ENCODE assay signal across 21 cellular contexts in the genomic region with DNA sequence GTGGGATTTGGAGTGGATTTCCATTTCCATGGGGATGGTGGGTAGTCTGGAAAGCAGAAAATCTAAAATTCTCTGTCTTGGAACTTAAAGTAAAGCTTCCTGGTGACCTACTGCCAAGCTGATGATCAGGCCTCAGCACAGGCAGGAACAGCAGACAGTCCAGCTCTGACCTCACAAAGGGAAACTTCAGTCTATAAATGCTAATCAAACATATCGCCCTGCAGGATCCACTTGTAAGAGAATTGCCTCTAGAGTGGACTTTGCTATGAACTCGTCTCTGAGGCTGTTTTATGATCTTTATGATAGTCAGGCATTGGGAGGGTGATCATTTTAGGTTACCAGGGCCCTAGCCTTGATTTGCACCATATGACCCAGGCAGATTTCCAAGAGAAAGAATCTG.
DNase-seq lines count a peak whose midpoint lies in the region; ATAC-seq, FAIRE-seq and TF ChIP-seq lines count a peak whose summit lies in the region.
"Had no signal": no experiment of that assay in that cellular context is flagged by ENCODE, and none has a peak within 500 bp of the region (broad histone marks: within the 10 kb centered on the region; RNA-seq: fewer than 3 reads in every experiment).

No MANE protein-coding gene starts in this region.

- H3K27ac ChIP-seq in colonic mucosa (peak overlapping the region; percentile 56), mucosa of rectum (ENCODE audit: low read depth in 2 of 2, low read length in 2 of 2) (peak overlapping the region; percentile 86 to 93)

- H3K9ac ChIP-seq in colonic mucosa (ENCODE audit: low read depth in 2 of 2, low read length in 2 of 2): no peak overlapping the region
- peak overlapping the region in 1 of 2 donors; percentile 52 for H3K9ac ChIP-seq in mucosa of rectum (ENCODE audit: low read depth in 1 of 2, low read length in 2 of 2)
- H3K9ac ChIP-seq: SK-N-SH had no signal

- H3K9me3 ChIP-seq in colonic mucosa (no peaks in the 10 kb centered on the region), mucosa of rectum (ENCODE audit: control insufficient read depth in 2 of 2, low read length in 2 of 2) (no peaks in the 10 kb centered on the region)
- H3K9me3 ChIP-seq: SK-N-SH had no signal

- H3K4me1 ChIP-seq in colonic mucosa: peaks cover 4% of the 10 kb centered on the region
- peaks cover 24 to 69% of the 10 kb centered on the region in 2 donors for H3K4me1 ChIP-seq in mucosa of rectum (ENCODE audit: control insufficient read depth in 2 of 2, insufficient read depth in 2 of 2, low read length in 2 of 2)

- intact Hi-C loops in colonic mucosa (cut with DNase I): no loop called here

- H3K36me3 ChIP-seq in colonic mucosa (no peaks in the 10 kb centered on the region), mucosa of rectum (ENCODE audit: control insufficient read depth in 2 of 2, insufficient read depth in 2 of 2, low read length in 2 of 2) (no peaks in the 10 kb centered on the region)

- no peak overlapping the region for H3K4me3 Mint-ChIP-seq in activated naive CD8-positive, alpha-beta T cell treated with anti-CD3 and anti-CD28 coated beads, Interleukin-2, amount 50 U/mL, for 24 hours
- H3K4me3 Mint-ChIP-seq: B cell; CD4-positive, alpha-beta T cell had no signal

- peak; percentile 49 for DNase-seq in NCI-H748 (lab: John Stamatoyannopoulos, UW; ENCODE audit: unreplicated experiment)
- DNase-seq in NCI-H748 treated with DMSO at 0.1 percent for 48 hours (lab: John Stamatoyannopoulos, UW): no peak
- peak; percentile 71 for DNase-seq in colonic mucosa
- DNase-seq in urothelium cell line (ENCODE audit: low spot score): no peak
- no peak for DNase-seq in activated naive CD8-positive, alpha-beta T cell treated with anti-CD3 and anti-CD28 coated beads, Interleukin-2, amount 50 U/mL, for 24 hours
- DNase-seq in OCI-M1 (lab: John Stamatoyannopoulos, UW): no peak
- DNase-seq: 8988T; Calu3; CD4-positive, alpha-beta T cell; DMS79 treated with DMSO at 0.1 percent for 48 hours; KG1; NCI-H187; NCI-H2107; NCI-H2227 treated with DMSO at 0.1 percent for 48 hours; NCI-H526; RPMI8226; SHP77 treated with DMSO at 0.1 percent for 48 hours; SK-N-SH had no signal

- no peaks in the 10 kb centered on the region for H3K27me3 Mint-ChIP-seq in activated naive CD8-positive, alpha-beta T cell treated with anti-CD3 and anti-CD28 coated beads, Interleukin-2, amount 50 U/mL, for 24 hours
- H3K27me3 Mint-ChIP-seq: B cell; CD4-positive, alpha-beta T cell had no signal

- no peak for TF ChIP-seq CTCF in colonic mucosa (IDR thresholded peaks at IDR 0.05)

- no peaks in the 10 kb centered on the region for H3K27me3 ChIP-seq in colonic mucosa
- H3K27me3 ChIP-seq in mucosa of rectum (ENCODE audit: control insufficient read depth in 2 of 2, insufficient read depth in 2 of 2, low read length in 2 of 2): no peaks in the 10 kb centered on the region

- peaks cover 9% of the 10 kb centered on the region for H3K4me1 Mint-ChIP-seq in activated naive CD8-positive, alpha-beta T cell treated with anti-CD3 and anti-CD28 coated beads, Interleukin-2, amount 50 U/mL, for 24 hours

- no peak overlapping the region for H3K27ac Mint-ChIP-seq in activated naive CD8-positive, alpha-beta T cell treated with anti-CD3 and anti-CD28 coated beads, Interleukin-2, amount 50 U/mL, for 24 hours
- H3K27ac Mint-ChIP-seq: B cell; CD4-positive, alpha-beta T cell had no signal

- no peaks in the 10 kb centered on the region for H3K9me3 Mint-ChIP-seq in activated naive CD8-positive, alpha-beta T cell treated with anti-CD3 and anti-CD28 coated beads, Interleukin-2, amount 50 U/mL, for 24 hours
- H3K9me3 Mint-ChIP-seq: CD4-positive, alpha-beta T cell had no signal

- H3K4me3 ChIP-seq in colonic mucosa: no peak overlapping the region
- no peak overlapping the region for H3K4me3 ChIP-seq in mucosa of rectum (ENCODE audit: low read length in 2 of 2)

- no peaks in the 10 kb centered on the region for H3K36me3 Mint-ChIP-seq in activated naive CD8-positive, alpha-beta T cell treated with anti-CD3 and anti-CD28 coated beads, Interleukin-2, amount 50 U/mL, for 24 hours (ENCODE audit: low read depth)

- peak; percentile 20 for FAIRE-seq in urothelium cell line (lab: Jason Lieb, UNC)

- no peak for ATAC-seq in activated naive CD8-positive, alpha-beta T cell treated with anti-CD3 and anti-CD28 coated beads, Interleukin-2, amount 50 U/mL, for 24 hours
- no peak for ATAC-seq in activated CD4-positive, CD25-positive, alpha-beta regulatory T cell treated with anti-CD3 and anti-CD28 coated beads, Interleukin-2, amount 50 U/mL, for 24 hours

Comparison
In these comparisons a context has a peak if more than half of its experiments do, and no peak if none do; other contexts are left out.
1. DNase-seq: peak in NCI-H748 (single experiment) and colonic mucosa (single experiment); none in NCI-H748 treated with DMSO at 0.1 percent for 48 hours (single experiment), urothelium cell line (single experiment), activated naive CD8-positive, alpha-beta T cell treated with anti-CD3 and anti-CD28 coated beads, Interleukin-2, amount 50 U/mL, for 24 hours (single experiment) and OCI-M1 (single experiment).